ENCODE assay signal across 9 cellular contexts in genomic region chr2:230758566-230759480, GRCh38. TPM values are rescaled to one million over a fixed set of nuclear protein-coding genes. Genes with fewer than 3 reads are reported as not detected.
DNase-seq lines count a peak whose midpoint lies in the region; ATAC-seq, FAIRE-seq and TF ChIP-seq lines count a peak whose summit lies in the region.
"Had no signal": no experiment of that assay in that cellular context is flagged by ENCODE, and none has a peak within 500 bp of the region (broad histone marks: within the 10 kb centered on the region; RNA-seq: fewer than 3 reads in every experiment).

No MANE protein-coding gene starts in this region.

- ATAC-seq in GM21423 (IDR thresholded peaks at IDR 0.05; ENCODE audit: unreplicated experiment) (no peak), left colon (no peak)

- DNase-seq in AG10803 (ENCODE audit: low read depth) (peak; percentile 93), HT1080 (ENCODE audit: low read depth) (peak; percentile 57), astrocyte (ENCODE audit: low read depth) (peak; percentile 92), mesenchymal stem cell (peak; percentile 94), NCI-H1092 treated with DMSO at 0.1 percent for 48 hours (lab: John Stamatoyannopoulos, UW) (no peak), dorsolateral prefrontal cortex (no peak), left colon (no peak)

- TF ChIP-seq CTCF in AG10803 (conservative IDR thresholded peaks at IDR 0.05; ENCODE audit: low read length) = no peak
- TF ChIP-seq CTCF in astrocyte (IDR thresholded peaks at IDR 0.05; ENCODE audit: insufficient read depth, low read depth, low read length) = no peak
- TF ChIP-seq CTCF in dorsolateral prefrontal cortex (IDR thresholded peaks at IDR 0.05 in 54 of 56, conservative IDR thresholded peaks at IDR 0.05 in 2 of 56; ENCODE audit: low read depth in 1 of 56, partially characterized antibody in 56 of 56) = no peak

- H3K9ac ChIP-seq in astrocyte (ENCODE audit: low read length) (peak overlapping the region; percentile 5), mesenchymal stem cell (ENCODE audit: low read length) (peak overlapping the region; percentile 58)

- 76% methylated on average over 5 of the region's 6 CpGs for WGBS in mesenchymal stem cell

- H3K9me3 Mint-ChIP-seq in astrocyte (ENCODE audit: unreplicated experiment) = no peaks in the 10 kb centered on the region
- H3K9me3 Mint-ChIP-seq: nephron had no signal

- H2AFZ ChIP-seq in astrocyte (ENCODE audit: low read depth, low read length) (no peak overlapping the region), mesenchymal stem cell (ENCODE audit: low read depth, low read length) (no peak overlapping the region)

- peak overlapping the region; percentile 95 for H3K27ac Mint-ChIP-seq in astrocyte (ENCODE audit: unreplicated experiment)

- peaks cover 77% of the 10 kb centered on the region for H3K79me2 ChIP-seq in astrocyte (ENCODE audit: insufficient read depth, low read length)

- H4K8ac ChIP-seq in mesenchymal stem cell (ENCODE audit: low read length) = no peak overlapping the region

- peaks cover 7% of the 10 kb centered on the region for H3K36me3 Mint-ChIP-seq in astrocyte (ENCODE audit: low read depth, unreplicated experiment)

- H3K27ac ChIP-seq in astrocyte (ENCODE audit: low read depth, low read length) (peak overlapping the region; percentile 17), mesenchymal stem cell (ENCODE audit: low read length, poor library complexity, severe bottlenecking) (peak overlapping the region; percentile 21), dorsolateral prefrontal cortex (no peak overlapping the region)

- no peak overlapping the region for H3K14ac ChIP-seq in mesenchymal stem cell (ENCODE audit: low read length in 2 of 2)

- peak overlapping the region; percentile 1 for H3K4me3 Mint-ChIP-seq in astrocyte (ENCODE audit: unreplicated experiment)
- H3K4me3 Mint-ChIP-seq: nephron had no signal

- peaks cover 13% of the 10 kb centered on the region for H3K79me1 ChIP-seq in mesenchymal stem cell (replicated peaks; ENCODE audit: low read length, poor library complexity, severe bottlenecking)

- H2BK12ac ChIP-seq in mesenchymal stem cell (ENCODE audit: low read length in 2 of 2) = peak overlapping the region; percentile 60 to 75

- H3K9me3 ChIP-seq in astrocyte (ENCODE audit: insufficient read depth, low read depth, low read length) (no peaks in the 10 kb centered on the region), mesenchymal stem cell (ENCODE audit: control insufficient read depth, low read length) (no peaks in the 10 kb centered on the region)

- H3K4me1 ChIP-seq in astrocyte (ENCODE audit: insufficient read depth, low read length) = peaks cover 25% of the 10 kb centered on the region
- peaks cover 19% of the 10 kb centered on the region for H3K4me1 ChIP-seq in mesenchymal stem cell (ENCODE audit: control insufficient read depth, insufficient read depth, low read depth, low read length)

- peak; percentile 64 for FAIRE-seq in astrocyte (lab: Jason Lieb, UNC)

- H2AK5ac ChIP-seq in mesenchymal stem cell (ENCODE audit: low read length, severe bottlenecking) = peak overlapping the region; percentile 3

- H3K18ac ChIP-seq in mesenchymal stem cell (ENCODE audit: low read depth in 1 of 2, low read length in 2 of 2) = peak overlapping the region; percentile 67 to 83

- peak overlapping the region; percentile 1 for H2BK120ac ChIP-seq in mesenchymal stem cell (ENCODE audit: low read depth, low read length)

- H4K91ac ChIP-seq in mesenchymal stem cell (ENCODE audit: low read length) = no peak overlapping the region

- H2BK15ac ChIP-seq in mesenchymal stem cell (ENCODE audit: low read depth, poor library complexity, severe bottlenecking) = no peak overlapping the region

- H3K4ac ChIP-seq in mesenchymal stem cell (ENCODE audit: low read depth in 1 of 2, low read length in 2 of 2) = peak overlapping the region; percentile 24 to 42

- H3K27me3 ChIP-seq in astrocyte (ENCODE audit: insufficient read depth, low read length) (no peaks in the 10 kb centered on the region), mesenchymal stem cell (ENCODE audit: control insufficient read depth in 1 of 2, insufficient read depth in 1 of 2, low read length in 2 of 2) (no peaks in the 10 kb centered on the region), dorsolateral prefrontal cortex (no peaks in the 10 kb centered on the region)

- H3K4me2 ChIP-seq in astrocyte (ENCODE audit: low read length) (peak overlapping the region; percentile 59), mesenchymal stem cell (ENCODE audit: low read length, poor library complexity, severe bottlenecking) (no peak overlapping the region)

- H3K4me3 ChIP-seq in AG10803 (ENCODE audit: low read length) = no peak overlapping the region
- H3K4me3 ChIP-seq in astrocyte (ENCODE audit: insufficient read depth, low read depth, low read length) = no peak overlapping the region
- peak overlapping the region in 1 of 2 experiments; percentile 20 for H3K4me3 ChIP-seq in mesenchymal stem cell (ENCODE audit: insufficient read depth in 1 of 2, low read depth in 1 of 2, low read length in 2 of 2)
- no peak overlapping the region for H3K4me3 ChIP-seq in dorsolateral prefrontal cortex

- H3K36me3 ChIP-seq in astrocyte (ENCODE audit: insufficient read depth, low read length) = peaks cover 3% of the 10 kb centered on the region
- H3K36me3 ChIP-seq in mesenchymal stem cell (ENCODE audit: control insufficient read depth in 1 of 2, insufficient read depth in 2 of 2, low read depth in 1 of 2, low read length in 2 of 2) = peaks cover 9 to 42% of the 10 kb centered on the region in 2 experiments

- peaks cover 40% of the 10 kb centered on the region for H3K4me1 Mint-ChIP-seq in astrocyte (ENCODE audit: low read depth, unreplicated experiment)

- H2BK5ac ChIP-seq in mesenchymal stem cell (ENCODE audit: low read depth, low read length, poor library complexity, severe bottlenecking) = no peak overlapping the region

- no peaks in the 10 kb centered on the region for H3K27me3 Mint-ChIP-seq in astrocyte (ENCODE audit: low read depth, unreplicated experiment)

- no peak overlapping the region for H3K23ac ChIP-seq in mesenchymal stem cell (ENCODE audit: low read length in 2 of 2)

- peaks cover 71% of the 10 kb centered on the region for H4K20me1 ChIP-seq in astrocyte (ENCODE audit: insufficient read depth, low read length)

- intact Hi-C loops in dorsolateral prefrontal cortex (cut with DNase I) = no loop called here
- intact Hi-C loops in left colon (cut with DNase I, micrococcal nuclease) = no loop called here

RNA-seq across cellular contexts. Expression of gene CAB39, which starts 46.2 kb away (rescaled TPM):
- total RNA-seq in HT1080 (2014; rRNA removed; shearing (Covaris generic)) = 41.9 and 49.1 TPM in 2 replicates
- polyA plus RNA-seq in HT1080 (2015; cell fraction: cytosol; rRNA removed) = 51.5 and 60.7 TPM in 2 replicates
- 44.3 and 46.4 TPM in 2 replicates for polyA plus RNA-seq in HT1080 (2015; cell fraction: nucleus; rRNA removed)
- 58.6 and 66.6 TPM in 2 replicates for total RNA-seq in astrocyte
- polyA plus RNA-seq in mesenchymal stem cell (2013, experiment 1 of 2) = 33.1 TPM
- 34.4 TPM for polyA plus RNA-seq in mesenchymal stem cell (2013, experiment 2 of 2)
- total RNA-seq in dorsolateral prefrontal cortex = 100 to 1,000 TPM in 92 of 120 experiments, 10 to 100 TPM in 28; 57.4 to 149 (median 113) TPM
- total RNA-seq in left colon = 100 to 1,000 TPM; 116 to 143 TPM

Comparison
In these comparisons a context has a peak if more than half of its experiments do, and no peak if none do; other contexts are left out.
1. DNase-seq: peak in AG10803 (single experiment), HT1080 (single experiment), astrocyte (single experiment) and mesenchymal stem cell (single experiment); none in NCI-H1092 treated with DMSO at 0.1 percent for 48 hours (single experiment), dorsolateral prefrontal cortex (0 of 10) and left colon (0 of 2).
2. H3K27ac ChIP-seq: peak in astrocyte (single experiment) and mesenchymal stem cell (single experiment); none in dorsolateral prefrontal cortex (0 of 59).